10 cellular contexts compared by ENCODE assay signal in the genomic region with DNA sequence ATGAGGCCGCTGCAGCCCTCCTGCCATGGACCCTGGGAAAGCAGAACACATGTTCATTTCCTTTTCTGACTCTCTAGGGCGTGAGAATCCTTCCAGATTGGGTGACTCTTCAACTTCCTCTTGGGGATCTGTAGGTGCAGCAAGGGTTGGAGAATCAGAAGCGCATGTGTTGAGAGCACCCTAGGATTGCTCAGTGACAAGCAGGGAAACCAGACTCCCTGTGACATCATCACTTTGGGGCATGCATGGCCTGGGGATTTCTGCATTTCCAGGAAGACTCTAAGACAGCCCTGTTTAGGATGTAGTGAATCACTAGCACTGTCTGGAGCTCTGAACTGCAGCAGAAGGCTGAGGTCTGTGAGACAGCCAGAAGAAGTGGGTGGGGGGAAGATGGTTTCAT. TPM values are rescaled to one million over a fixed set of nuclear protein-coding genes. Genes with fewer than 3 reads are reported as not detected.
DNase-seq lines count a peak whose midpoint lies in the region; ATAC-seq and TF ChIP-seq lines count a peak whose summit lies in the region.
"Had no signal": no experiment of that assay in that cellular context is flagged by ENCODE, and none has a peak within 500 bp of the region (broad histone marks: within the 10 kb centered on the region; RNA-seq: fewer than 3 reads in every experiment).

No MANE protein-coding gene starts in this region.

- 75 to 78% methylated on average over 3 of the region's 3 CpGs for WGBS in heart right ventricle, 2 donors

- no peak for TF ChIP-seq CTCF in heart right ventricle (IDR thresholded peaks at IDR 0.05)
- TF ChIP-seq CTCF in RWPE1 (conservative IDR thresholded peaks at IDR 0.05; ENCODE audit: low read depth) = no peak

- POLR2A ChIA-PET in RWPE1 (lab: Yijun Ruan, JAX; ENCODE audit: low non-redundant PET) = no interaction called here

- peak in 5 of 8 donors; percentile 1 to 23 (median 11) for ATAC-seq in heart right ventricle
- no peak for ATAC-seq in HG02798 (IDR thresholded peaks at IDR 0.05; ENCODE audit: poor library complexity, unreplicated experiment)

- peaks cover 9 to 78% (median 25%) of the 10 kb centered on the region in 9 donors for H3K4me1 ChIP-seq in heart right ventricle

- intact Hi-C loops in heart right ventricle (cut with DNase I) = loop anchor here in 1 of 10 donors (5.0 kb wide), 1 partner anchor 1730 kb away; no protein-coding TSS in a partner anchor
- intact Hi-C loops in cardiac septum (cut with DNase I) = no loop called here

- no peaks in the 10 kb centered on the region for H3K27me3 ChIP-seq in heart right ventricle

- CTCF ChIA-PET in RWPE1 (lab: Yijun Ruan, JAX) = no interaction called here

- no peaks in the 10 kb centered on the region for H3K36me3 ChIP-seq in heart right ventricle

- H3K9me3 ChIP-seq in heart right ventricle = no peaks in the 10 kb centered on the region

- H3K27ac ChIP-seq in heart right ventricle (peak overlapping the region in 1 of 10 donors; percentile 83), RWPE1 (no peak overlapping the region)
- H3K27ac ChIP-seq: parathyroid adenoma had no signal

- H3K4me3 ChIP-seq in heart right ventricle = peak overlapping the region in 1 of 10 donors; percentile 10

- DNase-seq in heart right ventricle (no peak), cardiac septum (ENCODE audit: low spot score) (no peak), SKM-1 (lab: John Stamatoyannopoulos, UW; ENCODE audit: unreplicated experiment) (peak; percentile 76), astrocyte of the hippocampus (ENCODE audit: low read depth, low spot score) (peak; percentile 9), renal cortical epithelial cell (ENCODE audit: low read depth) (peak; percentile 16), NCI-H2171 (lab: John Stamatoyannopoulos, UW) (no peak), RWPE1 (ENCODE audit: low spot score) (no peak)

RNA-seq across cellular contexts. Expression of gene LCP2, which starts 15.1 kb away (rescaled TPM):
- total RNA-seq in heart right ventricle = 10 to 100 TPM in 2 of 10 donors, 1 to 10 TPM in 8; 3.2 to 35.1 (median 4.6) TPM
- polyA plus RNA-seq in heart right ventricle = 1 to 10 TPM; 2.7 to 5.2 TPM
- 6.2 TPM for total RNA-seq in cardiac septum
- not detected in 2 replicates for total RNA-seq in renal cortical epithelial cell
- polyA plus RNA-seq: BJ had no signal

Comparison
In these comparisons a context has a peak if more than half of its experiments do, and no peak if none do; other contexts are left out.
1. DNase-seq: peak in SKM-1 (single experiment), astrocyte of the hippocampus (single experiment) and renal cortical epithelial cell (single experiment); none in heart right ventricle (0 of 2), cardiac septum (single experiment), NCI-H2171 (single experiment) and RWPE1 (single experiment).